1 cellular context compared by ENCODE assay signal in the genomic region with DNA sequence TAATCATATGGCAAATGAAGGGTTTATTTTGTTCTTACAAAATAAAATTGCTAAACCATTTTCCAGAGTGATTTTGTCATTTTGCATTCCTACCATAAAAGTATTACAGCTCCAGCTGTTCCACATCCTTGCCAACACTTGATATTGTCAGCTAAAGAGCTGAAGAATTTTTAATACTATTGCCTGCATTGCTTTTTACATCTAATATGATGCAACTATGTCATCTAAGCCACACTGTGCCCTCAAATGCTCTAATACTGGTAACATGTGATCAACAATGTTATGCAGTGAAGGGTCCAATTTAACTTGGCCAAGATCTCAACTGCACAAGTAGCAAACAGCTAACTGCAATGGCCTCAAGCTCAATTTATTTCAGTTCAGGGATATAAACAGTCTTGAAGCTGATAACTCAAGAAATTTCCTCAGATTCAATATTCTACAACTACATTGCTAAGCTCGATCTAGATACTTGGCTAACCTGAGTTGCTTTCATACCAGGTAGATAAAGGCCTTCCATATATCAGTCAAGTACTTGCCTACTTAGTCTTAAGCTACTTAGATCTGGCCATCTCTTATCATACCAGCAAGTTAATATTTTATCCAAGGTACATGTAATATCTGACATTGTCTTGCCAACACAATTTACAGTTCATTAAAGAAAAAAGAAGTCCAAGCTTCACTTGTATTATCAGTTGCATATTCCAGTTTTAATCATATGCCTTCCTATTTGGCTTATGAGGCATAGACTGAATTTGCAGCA.
TF ChIP-seq lines count a peak whose summit lies in the region.

No MANE protein-coding gene starts in this region.

TF ChIP-seq in HEK293, 187 proteins besides CTCF, POLR2A, EP300 and RAD21 (continued from another document):
- TF ChIP-seq, protein P1, sequence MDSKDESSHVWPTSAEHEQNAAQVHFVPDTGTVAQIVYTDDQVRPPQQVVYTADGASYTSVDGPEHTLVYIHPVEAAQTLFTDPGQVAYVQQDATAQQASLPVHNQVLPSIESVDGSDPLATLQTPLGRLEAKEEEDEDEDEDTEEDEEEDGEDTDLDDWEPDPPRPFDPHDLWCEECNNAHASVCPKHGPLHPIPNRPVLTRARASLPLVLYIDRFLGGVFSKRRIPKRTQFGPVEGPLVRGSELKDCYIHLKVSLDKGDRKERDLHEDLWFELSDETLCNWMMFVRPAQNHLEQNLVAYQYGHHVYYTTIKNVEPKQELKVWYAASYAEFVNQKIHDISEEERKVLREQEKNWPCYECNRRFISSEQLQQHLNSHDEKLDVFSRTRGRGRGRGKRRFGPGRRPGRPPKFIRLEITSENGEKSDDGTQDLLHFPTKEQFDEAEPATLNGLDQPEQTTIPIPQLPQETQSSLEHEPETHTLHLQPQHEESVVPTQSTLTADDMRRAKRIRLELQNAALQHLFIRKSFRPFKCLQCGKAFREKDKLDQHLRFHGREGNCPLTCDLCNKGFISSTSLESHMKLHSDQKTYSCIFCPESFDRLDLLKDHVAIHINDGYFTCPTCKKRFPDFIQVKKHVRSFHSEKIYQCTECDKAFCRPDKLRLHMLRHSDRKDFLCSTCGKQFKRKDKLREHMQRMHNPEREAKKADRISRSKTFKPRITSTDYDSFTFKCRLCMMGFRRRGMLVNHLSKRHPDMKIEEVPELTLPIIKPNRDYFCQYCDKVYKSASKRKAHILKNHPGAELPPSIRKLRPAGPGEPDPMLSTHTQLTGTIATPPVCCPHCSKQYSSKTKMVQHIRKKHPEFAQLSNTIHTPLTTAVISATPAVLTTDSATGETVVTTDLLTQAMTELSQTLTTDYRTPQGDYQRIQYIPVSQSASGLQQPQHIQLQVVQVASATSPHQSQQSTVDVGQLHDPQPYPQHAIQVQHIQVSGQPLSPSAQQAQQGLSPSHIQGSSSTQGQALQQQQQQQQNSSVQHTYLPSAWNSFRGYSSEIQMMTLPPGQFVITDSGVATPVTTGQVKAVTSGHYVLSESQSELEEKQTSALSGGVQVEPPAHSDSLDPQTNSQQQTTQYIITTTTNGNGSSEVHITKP (tag by site-specific recombination; IDR thresholded peaks at IDR 0.05), result no peak
- TF ChIP-seq, protein P2, sequence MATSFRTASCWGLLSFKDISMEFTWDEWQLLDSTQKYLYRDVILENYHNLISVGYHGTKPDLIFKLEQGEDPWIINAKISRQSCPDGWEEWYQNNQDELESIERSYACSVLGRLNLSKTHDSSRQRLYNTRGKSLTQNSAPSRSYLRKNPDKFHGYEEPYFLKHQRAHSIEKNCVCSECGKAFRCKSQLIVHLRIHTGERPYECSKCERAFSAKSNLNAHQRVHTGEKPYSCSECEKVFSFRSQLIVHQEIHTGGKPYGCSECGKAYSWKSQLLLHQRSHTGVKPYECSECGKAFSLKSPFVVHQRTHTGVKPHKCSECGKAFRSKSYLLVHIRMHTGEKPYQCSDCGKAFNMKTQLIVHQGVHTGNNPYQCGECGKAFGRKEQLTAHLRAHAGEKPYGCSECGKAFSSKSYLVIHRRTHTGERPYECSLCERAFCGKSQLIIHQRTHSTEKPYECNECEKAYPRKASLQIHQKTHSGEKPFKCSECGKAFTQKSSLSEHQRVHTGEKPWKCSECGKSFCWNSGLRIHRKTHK (tag by site-specific recombination; IDR thresholded peaks at IDR 0.05), result no peak
- TF ChIP-seq, protein P3, sequence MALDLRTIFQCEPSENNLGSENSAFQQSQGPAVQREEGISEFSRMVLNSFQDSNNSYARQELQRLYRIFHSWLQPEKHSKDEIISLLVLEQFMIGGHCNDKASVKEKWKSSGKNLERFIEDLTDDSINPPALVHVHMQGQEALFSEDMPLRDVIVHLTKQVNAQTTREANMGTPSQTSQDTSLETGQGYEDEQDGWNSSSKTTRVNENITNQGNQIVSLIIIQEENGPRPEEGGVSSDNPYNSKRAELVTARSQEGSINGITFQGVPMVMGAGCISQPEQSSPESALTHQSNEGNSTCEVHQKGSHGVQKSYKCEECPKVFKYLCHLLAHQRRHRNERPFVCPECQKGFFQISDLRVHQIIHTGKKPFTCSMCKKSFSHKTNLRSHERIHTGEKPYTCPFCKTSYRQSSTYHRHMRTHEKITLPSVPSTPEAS (tag by site-specific recombination; IDR thresholded peaks at IDR 0.05), result no peak
- TF ChIP-seq ZNF791 (tag by site-specific recombination; IDR thresholded peaks at IDR 0.05), result no peak
- TF ChIP-seq ZNF184 (tag by site-specific recombination; IDR thresholded peaks at IDR 0.05), result no peak
